In the genomic region with DNA sequence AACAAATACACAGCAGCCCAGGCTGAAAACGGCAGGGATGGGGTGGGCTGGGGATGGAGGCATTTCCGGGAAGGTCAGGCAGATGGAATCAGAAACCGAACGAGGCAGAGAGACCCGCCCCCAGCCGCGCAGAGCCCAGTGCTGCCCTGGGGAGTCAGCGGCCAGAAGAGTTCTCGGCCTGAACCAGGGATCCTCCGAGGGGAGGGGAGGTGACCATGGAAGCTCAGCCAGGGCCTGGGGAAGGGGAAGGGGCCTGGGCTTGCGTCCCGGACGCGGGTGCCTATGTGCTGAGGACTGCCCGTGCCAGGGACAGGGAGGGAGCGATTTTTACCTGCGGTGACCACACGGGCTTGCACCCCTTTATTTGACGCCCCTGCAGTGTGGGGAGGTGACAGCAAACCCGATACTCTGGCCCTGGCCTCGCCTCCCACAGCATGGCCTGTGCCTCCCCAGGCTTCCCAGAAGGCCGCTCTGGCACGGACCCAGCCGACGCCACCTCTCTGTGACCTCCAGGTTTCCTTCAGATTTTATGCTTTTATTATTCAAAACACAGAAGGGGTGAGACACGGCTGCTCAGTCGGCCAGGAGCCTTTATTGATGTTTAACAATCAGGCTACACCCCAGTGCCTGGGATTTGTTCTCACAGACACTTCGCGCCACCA, we compare ENCODE assay signal across 16 cellular contexts. TPM values are rescaled to one million over a fixed set of nuclear protein-coding genes. Genes with fewer than 3 reads are reported as not detected.
DNase-seq lines count a peak whose midpoint lies in the region; ATAC-seq and TF ChIP-seq lines count a peak whose summit lies in the region.
"Had no signal": no experiment of that assay in that cellular context is flagged by ENCODE, and none has a peak within 500 bp of the region (broad histone marks: within the 10 kb centered on the region; RNA-seq: fewer than 3 reads in every experiment).

No MANE protein-coding gene starts in this region.

- no peaks in the 10 kb centered on the region for H3K9me3 Mint-ChIP-seq in osteocyte (ENCODE audit: unreplicated experiment)
- no peaks in the 10 kb centered on the region for H3K9me3 Mint-ChIP-seq in activated CD8-positive, alpha-beta T cell treated with anti-CD3 and anti-CD28 coated beads for 36 hours
- H3K9me3 Mint-ChIP-seq: naive thymus-derived CD8-positive, alpha-beta T cell had no signal

- H3K4me3 ChIP-seq in heart right ventricle (peak overlapping the region in 9 of 10 donors; percentile 39 to 64 (median 56)), right cardiac atrium (ENCODE audit: low read length) (no peak overlapping the region)
- H3K4me3 ChIP-seq: thoracic aorta had no signal

- peak overlapping the region; percentile 14 for H3K4me3 Mint-ChIP-seq in osteocyte (ENCODE audit: unreplicated experiment)
- H3K4me3 Mint-ChIP-seq in activated CD8-positive, alpha-beta T cell treated with anti-CD3 and anti-CD28 coated beads for 36 hours, result no peak overlapping the region

- H3K27me3 ChIP-seq in heart right ventricle (peaks cover 0 to 82% (median 45%) of the 10 kb centered on the region in 7 donors), right cardiac atrium (ENCODE audit: control insufficient read depth, insufficient read depth) (no peaks in the 10 kb centered on the region)

- ATAC-seq in heart right ventricle (peak in 6 of 8 donors; percentile 12 to 36 (median 24)), right cardiac atrium (peak in 1 of 2 donors; percentile 13), esophagus mucosa (no peak), GM18870 (IDR thresholded peaks at IDR 0.05; ENCODE audit: unreplicated experiment) (no peak)
- no peak for ATAC-seq in activated CD8-positive, alpha-beta T cell treated with anti-CD3 and anti-CD28 coated beads for 36 hours
- ATAC-seq: naive thymus-derived CD8-positive, alpha-beta T cell had no signal

- peak overlapping the region; percentile 61 to 90 (median 87) for H3K27ac ChIP-seq in heart right ventricle
- H3K27ac ChIP-seq in right cardiac atrium (ENCODE audit: low read length), result no peak overlapping the region
- H3K27ac ChIP-seq: thoracic aorta had no signal

- H3K27ac Mint-ChIP-seq in osteocyte (ENCODE audit: unreplicated experiment), result peak overlapping the region; percentile 56
- no peak overlapping the region for H3K27ac Mint-ChIP-seq in activated CD8-positive, alpha-beta T cell treated with anti-CD3 and anti-CD28 coated beads for 36 hours

- POLR2A ChIA-PET in activated CD8-positive, alpha-beta T cell treated with anti-CD3 and anti-CD28 coated beads for 36 hours (lab: Charles Lee), result no interaction called here

- H3K36me3 ChIP-seq in heart right ventricle, result no peaks in the 10 kb centered on the region
- H3K36me3 ChIP-seq: thoracic aorta had no signal

- H3K4me1 Mint-ChIP-seq in osteocyte (ENCODE audit: unreplicated experiment), result peaks cover 16% of the 10 kb centered on the region
- H3K4me1 Mint-ChIP-seq in activated CD8-positive, alpha-beta T cell treated with anti-CD3 and anti-CD28 coated beads for 36 hours (ENCODE audit: low read depth), result peaks cover 14% of the 10 kb centered on the region

- H3K4me1 ChIP-seq in heart right ventricle (peaks cover 0 to 48% (median 27%) of the 10 kb centered on the region in 9 donors), right cardiac atrium (ENCODE audit: control insufficient read depth, insufficient read depth, low read length) (no peaks in the 10 kb centered on the region)

- peaks cover 24% of the 10 kb centered on the region for H3K27me3 Mint-ChIP-seq in osteocyte (ENCODE audit: unreplicated experiment)
- peaks cover 37% of the 10 kb centered on the region for H3K27me3 Mint-ChIP-seq in activated CD8-positive, alpha-beta T cell treated with anti-CD3 and anti-CD28 coated beads for 36 hours

- no peaks in the 10 kb centered on the region for H3K9me3 ChIP-seq in heart right ventricle
- no peaks in the 10 kb centered on the region for H3K9me3 ChIP-seq in right cardiac atrium (ENCODE audit: control insufficient read depth, low read length)
- H3K9me3 ChIP-seq: thoracic aorta had no signal

- TF ChIP-seq CTCF in heart right ventricle (IDR thresholded peaks at IDR 0.05) (no peak), osteocyte (IDR thresholded peaks at IDR 0.05) (no peak)
- no peak for TF ChIP-seq CTCF in activated CD8-positive, alpha-beta T cell treated with anti-CD3 and anti-CD28 coated beads for 36 hours (IDR thresholded peaks at IDR 0.05)

- CTCF ChIA-PET in activated CD8-positive, alpha-beta T cell treated with anti-CD3 and anti-CD28 coated beads for 36 hours (lab: Charles Lee), result interaction anchor here (2.1 kb wide), 1 partner anchor 12 kb away, joined by 5 read pairs; no protein-coding TSS in a partner anchor

- WGBS in heart right ventricle, 2 donors, result 34 to 39% methylated on average over 27 to 29 of the region's 29 CpGs
- 48% methylated on average over 29 of the region's 29 CpGs for WGBS in right cardiac atrium

- no peaks in the 10 kb centered on the region for H3K36me3 Mint-ChIP-seq in osteocyte (ENCODE audit: unreplicated experiment)
- H3K36me3 Mint-ChIP-seq in activated CD8-positive, alpha-beta T cell treated with anti-CD3 and anti-CD28 coated beads for 36 hours (ENCODE audit: low read depth), result no peaks in the 10 kb centered on the region
- H3K36me3 Mint-ChIP-seq: naive thymus-derived CD8-positive, alpha-beta T cell had no signal

- intact Hi-C loops in heart right ventricle (cut with DNase I), result no loop called here
- intact Hi-C loops in cardiac septum (cut with DNase I), result no loop called here
- intact Hi-C loops in right cardiac atrium (cut with DNase I), result no loop called here
- intact Hi-C loops in activated CD8-positive, alpha-beta T cell treated with anti-CD3 and anti-CD28 coated beads for 36 hours (cut with micrococcal nuclease), result no loop called here

- DNase-seq in heart right ventricle, result peak; percentile 28 to 58
- DNase-seq in cardiac septum (ENCODE audit: low spot score), result no peak
- peak in 2 of 3 donors; percentile 68 to 76 for DNase-seq in right cardiac atrium
- DNase-seq in osteocyte (ENCODE audit: extremely low spot score, unreplicated experiment), result no peak
- no peak for DNase-seq in SIG-M5 treated with dmso at 0.1 percent for 504 hours (lab: John Stamatoyannopoulos, UW; ENCODE audit: unreplicated experiment)
- DNase-seq in activated CD8-positive, alpha-beta T cell treated with anti-CD3 and anti-CD28 coated beads for 36 hours, result no peak
- DNase-seq: Calu3; foreskin fibroblast; naive thymus-derived CD8-positive, alpha-beta T cell; NCI-H2171; stimulated activated CD4-positive, alpha-beta T cell treated with anti-CD3 and anti-CD28 coated beads, Interleukin-12 subunit alpha, Interleukin-12 subunit beta, amount 100 ng/mL, for 4 hours had no signal

RNA-seq across cellular contexts. Expression of a gene that starts 7.7 kb away (rescaled TPM):
- total RNA-seq in heart right ventricle (under 1 TPM in 1 of 10 donors, not detected in 9; 0.28 TPM), cardiac septum (not detected), right cardiac atrium (not detected), osteocyte (not detected in 2 replicates), esophagus mucosa (0.32 TPM)
- polyA plus RNA-seq in heart right ventricle (under 1 TPM in 1 of 2 donors, not detected in 1; 0.17 TPM), right cardiac atrium (not detected)
- not detected for total RNA-seq in activated CD8-positive, alpha-beta T cell treated with anti-CD3 and anti-CD28 coated beads for 36 hours
- total RNA-seq: Calu3; naive thymus-derived CD8-positive, alpha-beta T cell; thoracic aorta had no signal
- polyA plus RNA-seq: keratinocyte; naive thymus-derived CD8-positive, alpha-beta T cell had no signal

RNA-seq across cellular contexts. Expression of a gene that starts 15.9 kb away (rescaled TPM):
- total RNA-seq in heart right ventricle (not detected), cardiac septum (not detected), right cardiac atrium (not detected), osteocyte (not detected in 2 replicates), esophagus mucosa (not detected)
- polyA plus RNA-seq in heart right ventricle (not detected), right cardiac atrium (not detected)
- total RNA-seq in activated CD8-positive, alpha-beta T cell treated with anti-CD3 and anti-CD28 coated beads for 36 hours, result not detected
- total RNA-seq: Calu3; naive thymus-derived CD8-positive, alpha-beta T cell; thoracic aorta had no signal
- polyA plus RNA-seq: AG04450; keratinocyte; naive thymus-derived CD8-positive, alpha-beta T cell had no signal

Comparison
In these comparisons a context has a peak if more than half of its experiments do, and no peak if none do; other contexts are left out.
1. DNase-seq: peak in heart right ventricle (2 of 2) and right cardiac atrium (2 of 3); none in cardiac septum (single experiment), osteocyte (single experiment), SIG-M5 treated with dmso at 0.1 percent for 504 hours (single experiment) and activated CD8-positive, alpha-beta T cell treated with anti-CD3 and anti-CD28 coated beads for 36 hours (single experiment).
2. ATAC-seq: peak in heart right ventricle (6 of 8); none in esophagus mucosa (single experiment), activated CD8-positive, alpha-beta T cell treated with anti-CD3 and anti-CD28 coated beads for 36 hours (single experiment) and GM18870 (single experiment).